ENCODE assay signal across 29 cellular contexts in genomic region chr1:56973898-56974752, GRCh38. TPM values are rescaled to one million over a fixed set of nuclear protein-coding genes. Genes with fewer than 3 reads are reported as not detected.
DNase-seq lines count a peak whose midpoint lies in the region; TF ChIP-seq lines count a peak whose summit lies in the region.
"Had no signal": no experiment of that assay in that cellular context is flagged by ENCODE, and none has a peak within 500 bp of the region (broad histone marks: within the 10 kb centered on the region; RNA-seq: fewer than 3 reads in every experiment).

No MANE protein-coding gene starts in this region.

- in situ Hi-C loops in HAP-1 (cut with MboI; ENCODE audit: low sequenced_read_pairs), result no loop called here

- H3K9me3 ChIP-seq in neuronal stem cell (replicated peaks in 1 of 2; ENCODE audit: control insufficient read depth in 2 of 2, insufficient read depth in 1 of 2, low read depth in 1 of 2, low read length in 2 of 2), result no peaks in the 10 kb centered on the region
- H3K9me3 ChIP-seq in HAP-1, result no peaks in the 10 kb centered on the region
- H3K9me3 ChIP-seq: SK-N-SH, uterus had no signal

- H2BK15ac ChIP-seq in neuronal stem cell (ENCODE audit: low read length), result no peak overlapping the region

- H3K4me1 ChIP-seq in neuronal stem cell (ENCODE audit: control insufficient read depth in 2 of 2, insufficient read depth in 1 of 2, low read depth in 1 of 2, low read length in 2 of 2), result no peaks in the 10 kb centered on the region
- no peaks in the 10 kb centered on the region for H3K4me1 ChIP-seq in HAP-1
- H3K4me1 ChIP-seq: uterus had no signal

- no peak overlapping the region for H3K4me3 ChIP-seq in Jurkat, Clone E6-1 (ENCODE audit: low read length)
- H3K4me3 ChIP-seq in fibroblast of the aortic adventitia (ENCODE audit: low read depth, low read length) (no peak overlapping the region), neuronal stem cell (ENCODE audit: low read length in 2 of 2) (no peak overlapping the region), HAP-1 (no peak overlapping the region)
- H3K4me3 ChIP-seq: neural progenitor cell, uterus had no signal

- peaks cover 0 to 7% (median 0%) of the 10 kb centered on the region in 3 experiments for H3K27me3 ChIP-seq in neuronal stem cell (ENCODE audit: control insufficient read depth in 3 of 3, insufficient read depth in 3 of 3, low read depth in 1 of 3, low read length in 3 of 3)
- no peaks in the 10 kb centered on the region for H3K27me3 ChIP-seq in HAP-1 (ENCODE audit: low read depth)
- H3K27me3 ChIP-seq: neural progenitor cell, uterus had no signal

- H3K14ac ChIP-seq in neuronal stem cell (ENCODE audit: low read length), result peak overlapping the region; percentile 6

- DNase-seq in Jurkat, Clone E6-1 (ENCODE audit: low read depth, low spot score), result peak; percentile 23
- peak; percentile 80 to 96 for DNase-seq in NOMO-1 (lab: John Stamatoyannopoulos, UW; ENCODE audit: unreplicated experiment in 2 of 2)
- DNase-seq in fibroblast of the aortic adventitia (ENCODE audit: low read depth), result peak; percentile 66
- DNase-seq in neuronal stem cell (ENCODE audit: low spot score), result no peak
- no peak for DNase-seq in NCI-H774 (lab: John Stamatoyannopoulos, UW)
- DNase-seq in SHP77 (lab: John Stamatoyannopoulos, UW), result no peak
- no peak for DNase-seq in putamen (ENCODE audit: low spot score)
- no peak for DNase-seq in HAP-1 (ENCODE audit: low spot score in 2 of 2)
- DNase-seq: activated CD8-positive, alpha-beta T cell treated with anti-CD3 and anti-CD28 coated beads, Interleukin-2, amount 10 ng/mL, durations not matched to agents 7 days and 5 days; activated naive CD8-positive, alpha-beta T cell treated with anti-CD3 and anti-CD28 coated beads for 36 hours; activated T-cell treated with anti-CD3 and anti-CD28 coated beads for 4 hours; cerebellar nuclear complex; DMS79; GDM1; H9; NCI-H1092; NCI-H187; NCI-H524; posterior cingulate gyrus; SK-N-SH; stimulated activated CD4-positive, alpha-beta T cell treated with anti-CD3 and anti-CD28 coated beads, Interleukin-12 subunit alpha, Interleukin-12 subunit beta, amount 100 ng/mL, for 4 hours; stimulated activated CD4-positive, alpha-beta T cell treated with anti-CD3 and anti-CD28 coated beads, Interleukin-4, amount 100 ng/mL, for 24 hours; uterus had no signal

- H2BK12ac ChIP-seq in neuronal stem cell (ENCODE audit: low read length), result no peak overlapping the region

- TF ChIP-seq CTCF in fibroblast of the aortic adventitia (IDR thresholded peaks at IDR 0.05; ENCODE audit: insufficient read depth, low read length), result no peak

- H3K4ac ChIP-seq in neuronal stem cell (ENCODE audit: low read length), result no peak overlapping the region

- no peak overlapping the region for H3K9ac ChIP-seq in neuronal stem cell (ENCODE audit: low read depth, low read length, poor library complexity)
- H3K9ac ChIP-seq: neural progenitor cell, SK-N-SH had no signal

- H3K27ac ChIP-seq in neuronal stem cell (replicated peaks; ENCODE audit: low read length), result no peak overlapping the region
- H3K27ac ChIP-seq: C4-2B, neural progenitor cell, RWPE1, uterus had no signal

- H2BK5ac ChIP-seq in neuronal stem cell (ENCODE audit: low read length), result no peak overlapping the region

- no peak overlapping the region for H3K23ac ChIP-seq in neuronal stem cell (ENCODE audit: low read depth, low read length, poor library complexity)

- H3K18ac ChIP-seq in neuronal stem cell (ENCODE audit: low read length), result no peak overlapping the region

- no peaks in the 10 kb centered on the region for H3K79me1 ChIP-seq in neuronal stem cell (ENCODE audit: low read depth, low read length)

- H3K4me2 ChIP-seq in neuronal stem cell (ENCODE audit: insufficient read depth, low read length, poor library complexity, severe bottlenecking), result no peak overlapping the region
- H3K4me2 ChIP-seq: neural progenitor cell, SK-N-SH had no signal

- no peak overlapping the region for H4K91ac ChIP-seq in neuronal stem cell (ENCODE audit: low read depth, low read length, poor library complexity)

- no peaks in the 10 kb centered on the region for H3K36me3 ChIP-seq in neuronal stem cell (replicated peaks in 1 of 2; ENCODE audit: control insufficient read depth in 2 of 2, insufficient read depth in 2 of 2, low read length in 2 of 2)
- no peaks in the 10 kb centered on the region for H3K36me3 ChIP-seq in HAP-1 (replicated peaks)
- H3K36me3 ChIP-seq: neural progenitor cell, uterus had no signal

- no CpG with 5 or more reads among the region's 5 CpGs for WGBS in neuronal stem cell (ENCODE audit: extremely low coverage in 2 of 2, insufficient read length in 2 of 2, insufficient replicate concordance in 1 of 2), 2 donors

- H4K8ac ChIP-seq in neuronal stem cell (ENCODE audit: low read depth, low read length), result no peak overlapping the region

- no peak overlapping the region for H2AK5ac ChIP-seq in neuronal stem cell (ENCODE audit: low read depth, low read length)

- H2AFZ ChIP-seq in neuronal stem cell (ENCODE audit: low read length), result no peak overlapping the region
- H2AFZ ChIP-seq: neural progenitor cell had no signal

- H2BK120ac ChIP-seq in neuronal stem cell (ENCODE audit: low read depth, low read length), result no peak overlapping the region

RNA-seq across cellular contexts. Expression of gene C8B, which starts 8.3 kb away (rescaled TPM):
- not detected for polyA plus RNA-seq in Jurkat, Clone E6-1 (2012; ENCODE audit: insufficient read depth, insufficient read length)
- not detected in 2 replicates for total RNA-seq in fibroblast of the aortic adventitia (ENCODE audit: low replicate concordance)
- polyA plus RNA-seq in neuronal stem cell (2013, experiment 1 of 2), result not detected
- polyA plus RNA-seq in neuronal stem cell (2013, experiment 2 of 2), result not detected
- total RNA-seq: activated CD8-positive, alpha-beta T cell treated with anti-CD3 and anti-CD28 coated beads, Interleukin-2, amount 10 ng/mL, durations not matched to agents 7 days and 5 days; activated naive CD8-positive, alpha-beta T cell treated with anti-CD3 and anti-CD28 coated beads for 36 hours; H9; HT-29; sciatic nerve; T-helper 2 cell treated with Interferon-gamma antibody and Interleukin-4, amounts not matched to agents 100 ng/mL and 5 ng/mL, for 36 hours; uterus had no signal
- polyA plus RNA-seq: SK-N-SH had no signal

Comparison
In these comparisons a context has a peak if more than half of its experiments do, and no peak if none do; other contexts are left out.
1. DNase-seq: peak in Jurkat, Clone E6-1 (single experiment), NOMO-1 (2 of 2) and fibroblast of the aortic adventitia (single experiment); none in neuronal stem cell (single experiment), NCI-H774 (single experiment), SHP77 (0 of 2), putamen (single experiment) and HAP-1 (0 of 2).